In genomic region chr5:143634689-143635088, GRCh38 we compare ENCODE assay signal across 17 cellular contexts.
A peak's percentile ranks its signal among the peaks of the same experiment; 100 is the strongest.
DNase-seq lines count a peak whose midpoint lies in the region; ATAC-seq, FAIRE-seq and TF ChIP-seq lines count a peak whose summit lies in the region.
"Had no signal": no experiment of that assay in that cellular context is flagged by ENCODE, and none has a peak within 500 bp of the region (broad histone marks: within the 10 kb centered on the region; RNA-seq: fewer than 3 reads in every experiment).

No MANE protein-coding gene starts in this region.

- H3K27me3 ChIP-seq in left lung = no peaks in the 10 kb centered on the region
- H3K27me3 ChIP-seq in upper lobe of right lung = no peaks in the 10 kb centered on the region
- no peaks in the 10 kb centered on the region for H3K27me3 ChIP-seq in right cardiac atrium (ENCODE audit: control insufficient read depth, insufficient read depth)

- CTCF ChIA-PET in Calu3 (lab: Charles Lee) = no interaction called here

- intact Hi-C loops in Calu3 (cut with micrococcal nuclease; ENCODE audit: unreplicated experiment) = loop anchor here (5.0 to 10.0 kb wide), 2 partner anchors 127 to 190 kb away; no protein-coding TSS in a partner anchor
- intact Hi-C loops in left lung (cut with DNase I) = no loop called here
- intact Hi-C loops in upper lobe of right lung (cut with DNase I) = no loop called here
- intact Hi-C loops in left ventricle myocardium superior (cut with micrococcal nuclease) = no loop called here
- intact Hi-C loops in right cardiac atrium (cut with DNase I) = no loop called here

- no peak for FAIRE-seq in frontal cortex (lab: Jason Lieb, UNC)
- FAIRE-seq: G401.6 had no signal

- BruUV-seq in Calu3 (replicated peaks; lab: Mats Ljungman, UMichigan) = no TSS peak

- peak overlapping the region; percentile 48 for H3K27ac Mint-ChIP-seq in Calu3 (ENCODE audit: unreplicated experiment)
- H3K27ac Mint-ChIP-seq: CD4-positive, alpha-beta T cell had no signal

- H3K36me3 Mint-ChIP-seq in Calu3 (ENCODE audit: insufficient read depth, unreplicated experiment) = no peaks in the 10 kb centered on the region

- H3K4me3 Mint-ChIP-seq in Calu3 (ENCODE audit: low read depth, unreplicated experiment) = no peak overlapping the region
- H3K4me3 Mint-ChIP-seq: CD4-positive, alpha-beta T cell; HFFc6 had no signal

- H3K9me3 Mint-ChIP-seq in Calu3 (ENCODE audit: low read depth, unreplicated experiment) = no peaks in the 10 kb centered on the region
- H3K9me3 Mint-ChIP-seq: CD4-positive, alpha-beta T cell; HFFc6 had no signal

- H3K4me1 ChIP-seq in left lung (peaks cover under 1 to 8% of the 10 kb centered on the region in 2 donors), upper lobe of right lung (no peaks in the 10 kb centered on the region), right cardiac atrium (ENCODE audit: control insufficient read depth, insufficient read depth, low read length) (no peaks in the 10 kb centered on the region)
- H3K4me1 ChIP-seq: HAP-1 had no signal

- no peak for DNase-seq in Calu3
- DNase-seq in astrocyte of the spinal cord (ENCODE audit: low read depth, low spot score) = peak; percentile 13
- DNase-seq in left lung = no peak
- no peak for DNase-seq in upper lobe of right lung
- DNase-seq in frontal cortex (ENCODE audit: low spot score in 2 of 2) = no peak
- no peak for DNase-seq in left ventricle myocardium superior
- no peak for DNase-seq in right cardiac atrium
- DNase-seq: CD4-positive, alpha-beta T cell; DMS153; DMS79 treated with DMSO at 0.1 percent for 48 hours; EL; HFFc6 had no signal

- no peak for ATAC-seq in left lung
- ATAC-seq in upper lobe of right lung = no peak
- no peak for ATAC-seq in GM19023 (IDR thresholded peaks at IDR 0.05; ENCODE audit: unreplicated experiment)
- ATAC-seq in left ventricle myocardium superior = no peak
- no peak for ATAC-seq in right cardiac atrium
- ATAC-seq: K562 had no signal

- H3K36me3 ChIP-seq in left lung (no peaks in the 10 kb centered on the region), upper lobe of right lung (no peaks in the 10 kb centered on the region)
- H3K36me3 ChIP-seq: HAP-1 had no signal

- H3K4me3 ChIP-seq in astrocyte of the spinal cord (ENCODE audit: low read depth, low read length) (no peak overlapping the region), left lung (no peak overlapping the region), upper lobe of right lung (no peak overlapping the region), right cardiac atrium (ENCODE audit: low read length) (no peak overlapping the region)
- H3K4me3 ChIP-seq: HAP-1, K562 had no signal

- H3K4me1 Mint-ChIP-seq in Calu3 (ENCODE audit: low read depth, unreplicated experiment) = peaks cover 77% of the 10 kb centered on the region

- in situ Hi-C loops in astrocyte of the spinal cord (cut with HindIII; ENCODE audit: low sequenced_read_pairs) = no loop called here

- TF ChIP-seq CTCF in Calu3 (IDR thresholded peaks at IDR 0.05; ENCODE audit: unreplicated experiment) (no peak), astrocyte of the spinal cord (IDR thresholded peaks at IDR 0.05; ENCODE audit: low read depth, low read length) (no peak), left lung (IDR thresholded peaks at IDR 0.05) (no peak), upper lobe of right lung (IDR thresholded peaks at IDR 0.05) (no peak)

- no peaks in the 10 kb centered on the region for H3K27me3 Mint-ChIP-seq in Calu3 (ENCODE audit: unreplicated experiment)
- H3K27me3 Mint-ChIP-seq: CD4-positive, alpha-beta T cell had no signal

- H3K27ac ChIP-seq in left lung = peak overlapping the region; percentile 13 to 57
- peak overlapping the region; percentile 31 for H3K27ac ChIP-seq in upper lobe of right lung
- H3K27ac ChIP-seq in right cardiac atrium (ENCODE audit: low read length) = no peak overlapping the region
- H3K27ac ChIP-seq: HL-60 had no signal

- H3K9me3 ChIP-seq in left lung = no peaks in the 10 kb centered on the region
- H3K9me3 ChIP-seq in upper lobe of right lung = no peaks in the 10 kb centered on the region
- no peaks in the 10 kb centered on the region for H3K9me3 ChIP-seq in right cardiac atrium (ENCODE audit: control insufficient read depth, low read length)
- H3K9me3 ChIP-seq: HAP-1 had no signal
